In genomic region chr7:105691029-105691691, GRCh38 we compare ENCODE assay signal across 8 cellular contexts.
DNase-seq lines count a peak whose midpoint lies in the region; ATAC-seq and TF ChIP-seq lines count a peak whose summit lies in the region.

No MANE protein-coding gene starts in this region.

- no peaks in the 10 kb centered on the region for H3K36me3 ChIP-seq in ACC112 (ENCODE audit: insufficient read depth, low read length)
- H3K36me3 ChIP-seq in Peyer's patch = no peaks in the 10 kb centered on the region
- H3K36me3 ChIP-seq in brain microvascular endothelial cell (replicated peaks) = no peaks in the 10 kb centered on the region
- no peaks in the 10 kb centered on the region for H3K36me3 ChIP-seq in lower lobe of right lung
- no peaks in the 10 kb centered on the region for H3K36me3 ChIP-seq in tibial artery

- TF ChIP-seq CTCF in GM20000 (IDR thresholded peaks at IDR 0.05; ENCODE audit: extremely low read depth, missing control alignments) (no peak), Peyer's patch (IDR thresholded peaks at IDR 0.05) (no peak), brain microvascular endothelial cell (IDR thresholded peaks at IDR 0.05; ENCODE audit: low read depth, low read length, missing control alignments) (no peak), lower lobe of right lung (IDR thresholded peaks at IDR 0.05) (no peak), tibial artery (IDR thresholded peaks at IDR 0.05) (no peak)

- peak; percentile 36 to 58 for ATAC-seq in lower lobe of right lung

- TF ChIP-seq POLR2A in Peyer's patch (IDR thresholded peaks at IDR 0.05) = no peak

- H3K4me1 ChIP-seq in ACC112 (ENCODE audit: control insufficient read depth, insufficient read depth, low read length, unreplicated experiment) (peaks cover 8% of the 10 kb centered on the region), Peyer's patch (peaks cover 0 to 17% (median 4%) of the 10 kb centered on the region in 4 donors), lower lobe of right lung (no peaks in the 10 kb centered on the region), tibial artery (peaks cover 0 to 14% (median 7%) of the 10 kb centered on the region in 4 donors)

- H3K79me2 ChIP-seq in ACC112 (ENCODE audit: control insufficient read depth, insufficient read depth, low read length, unreplicated experiment) = no peaks in the 10 kb centered on the region

- H3K4me3 ChIP-seq in ACC112 (ENCODE audit: low read depth, low read length) (peak overlapping the region; percentile 80), Peyer's patch (peak overlapping the region; percentile 35 to 48 (median 44)), brain microvascular endothelial cell (ENCODE audit: low read depth, low read length) (peak overlapping the region; percentile 55), lower lobe of right lung (peak overlapping the region; percentile 51), tibial artery (peak overlapping the region; percentile 53 to 54)

- no peaks in the 10 kb centered on the region for H3K27me3 ChIP-seq in ACC112 (ENCODE audit: insufficient read depth, low read length)
- no peaks in the 10 kb centered on the region for H3K27me3 ChIP-seq in Peyer's patch
- H3K27me3 ChIP-seq in brain microvascular endothelial cell (replicated peaks) = no peaks in the 10 kb centered on the region
- no peaks in the 10 kb centered on the region for H3K27me3 ChIP-seq in lower lobe of right lung (ENCODE audit: low read depth)
- H3K27me3 ChIP-seq in tibial artery = no peaks in the 10 kb centered on the region

- intact Hi-C loops in lower lobe of right lung (cut with DNase I) (no loop called here), tibial artery (cut with DNase I; ENCODE audit: low total_unique reads) (no loop called here)

- in situ Hi-C loops in brain microvascular endothelial cell (cut with HindIII; ENCODE audit: low pct_ligation_motif_present, low sequenced_read_pairs) = no loop called here

- H3K27ac ChIP-seq in ACC112 (ENCODE audit: low read depth, low read length) = peak overlapping the region; percentile 47
- peak overlapping the region; percentile 74 to 82 (median 78) for H3K27ac ChIP-seq in Peyer's patch
- no peak overlapping the region for H3K27ac ChIP-seq in brain microvascular endothelial cell
- peak overlapping the region; percentile 71 for H3K27ac ChIP-seq in lower lobe of right lung
- peak overlapping the region; percentile 48 to 58 for H3K27ac ChIP-seq in tibial artery

- peak overlapping the region; percentile 57 for H2AFZ ChIP-seq in ACC112 (ENCODE audit: low read length, unreplicated experiment)

- H3K9me3 ChIP-seq in Peyer's patch = no peaks in the 10 kb centered on the region
- no peaks in the 10 kb centered on the region for H3K9me3 ChIP-seq in lower lobe of right lung
- H3K9me3 ChIP-seq in tibial artery = no peaks in the 10 kb centered on the region

- DNase-seq in GM20000 (ENCODE audit: low spot score) (peak; percentile 35), Peyer's patch (peak in 2 of 3 donors; percentile 53 to 61), brain microvascular endothelial cell (peak; percentile 16), lower lobe of right lung (no peak), tibial artery (peak in 1 of 2 donors; percentile 27), ureter (ENCODE audit: low spot score) (no peak), NK-92 (lab: John Stamatoyannopoulos, UW; ENCODE audit: unreplicated experiment) (no peak)

Comparison
In these comparisons a context has a peak if more than half of its experiments do, and no peak if none do; other contexts are left out.
1. DNase-seq: peak in GM20000 (single experiment), Peyer's patch (2 of 3) and brain microvascular endothelial cell (single experiment); none in lower lobe of right lung (single experiment), ureter (single experiment) and NK-92 (single experiment).
2. Peak in every context shown above with its lines, with median percentiles within 50 percentile points of each other: H3K4me3 ChIP-seq.